ENCODE assay signal across 25 cellular contexts in the genomic region with DNA sequence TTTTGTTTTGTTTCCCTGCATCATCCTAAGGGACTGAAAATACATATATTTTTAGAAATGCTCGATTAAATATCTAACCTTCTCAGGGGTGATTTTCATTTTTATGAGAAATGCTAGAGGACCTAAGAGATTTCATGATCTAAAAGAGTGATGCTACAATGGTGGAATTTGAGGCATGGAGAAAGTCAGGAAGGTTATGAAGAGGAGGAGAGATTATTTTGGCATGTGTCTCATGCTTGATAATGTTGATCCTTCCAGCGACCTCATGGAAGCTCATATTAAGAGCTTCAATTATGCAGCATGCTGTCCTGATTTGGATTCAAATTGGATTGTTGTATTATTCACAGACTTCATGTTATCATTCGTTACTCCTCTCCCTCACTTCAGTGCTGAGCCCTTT.
"Had no signal": no experiment of that assay in that cellular context is flagged by ENCODE, and none has a peak within 500 bp of the region (broad histone marks: within the 10 kb centered on the region; RNA-seq: fewer than 3 reads in every experiment).

No MANE protein-coding gene starts in this region.

- H3K27ac ChIP-seq: adrenal gland, ascending aorta, heart left ventricle, right lobe of liver had no signal

- H3K4me3 ChIP-seq: adrenal gland, ascending aorta, heart left ventricle, mucosa of descending colon, right lobe of liver, uterus had no signal

- FAIRE-seq: bronchial epithelial cell, islet of Langerhans, TTC549 had no signal

- H3K4me1 ChIP-seq: adrenal gland, ascending aorta, uterus had no signal

- H3K27ac Mint-ChIP-seq: activated CD4-positive, alpha-beta T cell treated with anti-CD3 and anti-CD28 coated beads for 36 hours; activated naive CD8-positive, alpha-beta T cell; activated T-helper 2 cell treated with anti-CD3 and anti-CD28 coated beads, Interferon-gamma antibody, Interleukin-2, Interleukin-4, amounts not matched to agents 10 μg/mL and 5 μg/mL and 100 μg/mL, durations not matched to agents 14 hours and 24 hours and 36 hours; endodermal cell; memory B cell; naive B cell; stimulated activated naive B cell treated with anti-CD40 and anti-IgM and Interleukin-4, amounts not matched to agents 10 μg/mL and 1 μg/mL and 100 μg/mL, for 72 hours had no signal

- DNase-seq: activated CD4-positive, alpha-beta T cell treated with anti-CD3 and anti-CD28 coated beads for 36 hours; activated CD4-positive, alpha-beta T cell treated with anti-CD3 and anti-CD28 coated beads, Interleukin-2, amount 50 U/mL, for 48 hours; activated CD8-positive, alpha-beta memory T cell treated with anti-CD3 and anti-CD28 coated beads, Interleukin-2, amount 50 U/mL, for 48 hours; activated naive CD4-positive, alpha-beta T cell; activated T-cell treated with anti-CD3 and anti-CD28 coated beads, Interleukin-2, amount 50 U/mL, for 4 hours; adrenal gland; cortex of kidney; endodermal cell; heart left ventricle; left colon; mucosa of descending colon; naive B cell; posterior cingulate gyrus; right lobe of liver; stimulated activated CD4-positive, alpha-beta T cell treated with anti-CD3 and anti-CD28 coated beads, Interleukin-2, amount 100 ng/mL, for 48 hours; stimulated activated CD8-positive, alpha-beta memory T cell treated with anti-CD3 and anti-CD28 coated beads, Interleukin-4, amount 100 ng/mL, for 48 hours; stimulated activated naive B cell treated with anti-CD40 and anti-IgM and Interleukin-4, amounts not matched to agents 10 μg/mL and 1 μg/mL and 100 μg/mL, for 72 hours; uterus had no signal

- ATAC-seq: activated CD4-positive, alpha-beta T cell treated with anti-CD3 and anti-CD28 coated beads for 36 hours; activated T-cell treated with anti-CD3 and anti-CD28 coated beads, Interleukin-2, amount 50 U/mL, for 4 hours; heart left ventricle; left colon; mucosa of descending colon; right lobe of liver; stimulated activated naive B cell treated with anti-CD40 and anti-IgM and Interleukin-4, amounts not matched to agents 10 μg/mL and 1 μg/mL and 100 μg/mL, for 72 hours had no signal

- H3K36me3 Mint-ChIP-seq: activated naive CD8-positive, alpha-beta T cell; memory B cell; naive B cell; stimulated activated naive B cell treated with anti-CD40 and anti-IgM and Interleukin-4, amounts not matched to agents 10 μg/mL and 1 μg/mL and 100 μg/mL, for 72 hours had no signal

- H3K36me3 ChIP-seq: adrenal gland, ascending aorta, heart left ventricle, right lobe of liver, uterus had no signal

- H3K9me3 Mint-ChIP-seq: activated T-cell treated with anti-CD3 and anti-CD28 coated beads, Interleukin-2, amount 50 U/mL, for 4 hours; activated T-helper 2 cell treated with anti-CD3 and anti-CD28 coated beads, Interferon-gamma antibody, Interleukin-2, Interleukin-4, amounts not matched to agents 10 μg/mL and 5 μg/mL and 100 μg/mL, durations not matched to agents 14 hours and 24 hours and 36 hours; endodermal cell; memory B cell; naive B cell; stimulated activated naive B cell treated with anti-CD40 and anti-IgM and Interleukin-4, amounts not matched to agents 10 μg/mL and 1 μg/mL and 100 μg/mL, for 72 hours had no signal

- H3K4me1 Mint-ChIP-seq: naive B cell; stimulated activated naive B cell treated with anti-CD40 and anti-IgM and Interleukin-4, amounts not matched to agents 10 μg/mL and 1 μg/mL and 100 μg/mL, for 72 hours had no signal

- H3K4me3 Mint-ChIP-seq: activated CD4-positive, alpha-beta T cell treated with anti-CD3 and anti-CD28 coated beads for 36 hours; activated naive CD8-positive, alpha-beta T cell; activated T-cell treated with anti-CD3 and anti-CD28 coated beads, Interleukin-2, amount 50 U/mL, for 4 hours; endodermal cell; memory B cell; naive B cell; stimulated activated naive B cell treated with anti-CD40 and anti-IgM and Interleukin-4, amounts not matched to agents 10 μg/mL and 1 μg/mL and 100 μg/mL, for 72 hours had no signal

- H3K27me3 Mint-ChIP-seq: activated CD4-positive, alpha-beta T cell treated with anti-CD3 and anti-CD28 coated beads for 36 hours; activated naive CD8-positive, alpha-beta T cell; memory B cell; stimulated activated naive B cell treated with anti-CD40 and anti-IgM and Interleukin-4, amounts not matched to agents 10 μg/mL and 1 μg/mL and 100 μg/mL, for 72 hours had no signal

- H3K27me3 ChIP-seq: adrenal gland, ascending aorta, heart left ventricle, right lobe of liver, uterus had no signal

- H3K9me3 ChIP-seq: adrenal gland, ascending aorta, heart left ventricle, mucosa of descending colon, right lobe of liver, uterus had no signal
